In the genomic region with DNA sequence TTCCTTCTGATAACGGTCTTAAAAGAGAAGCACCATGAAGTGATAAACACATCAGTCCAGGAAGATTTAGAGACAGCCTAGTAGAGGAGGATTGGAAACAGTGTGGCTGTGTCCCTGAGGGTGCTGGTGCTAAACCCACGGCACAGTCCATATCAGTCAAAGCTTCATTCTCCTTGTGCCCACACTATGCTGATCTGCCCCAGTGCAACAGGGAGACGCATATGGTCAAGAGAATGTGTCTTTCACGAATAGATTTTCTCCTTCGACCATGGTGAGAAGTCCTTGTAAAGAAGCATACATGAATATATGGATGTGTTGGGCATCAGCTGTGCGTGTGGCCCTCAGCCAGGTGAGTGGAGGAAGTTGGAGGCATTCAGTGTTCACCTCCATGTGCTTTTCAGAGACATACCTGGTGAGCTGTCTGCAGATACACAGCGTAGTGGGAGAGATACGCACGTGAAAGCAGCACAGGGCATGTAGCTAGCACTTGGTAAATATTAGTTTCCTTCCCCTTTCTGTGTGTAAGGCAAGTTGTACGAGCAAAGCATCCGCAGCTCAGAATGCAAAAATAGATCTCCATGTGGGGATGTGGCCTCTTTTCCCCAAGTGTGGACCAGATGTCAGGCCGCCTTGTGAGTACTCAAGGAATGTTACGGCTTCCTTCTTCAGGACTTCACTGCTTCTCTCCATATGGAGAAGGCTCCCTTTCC, we compare ENCODE assay signal across 1 cellular context.
TF ChIP-seq lines count a peak whose summit lies in the region.

No MANE protein-coding gene starts in this region.

TF ChIP-seq in HepG2, 621 proteins besides CTCF, POLR2A, EP300 and RAD21 (continued from another document and continues in another):
- TF ChIP-seq, protein P1, sequence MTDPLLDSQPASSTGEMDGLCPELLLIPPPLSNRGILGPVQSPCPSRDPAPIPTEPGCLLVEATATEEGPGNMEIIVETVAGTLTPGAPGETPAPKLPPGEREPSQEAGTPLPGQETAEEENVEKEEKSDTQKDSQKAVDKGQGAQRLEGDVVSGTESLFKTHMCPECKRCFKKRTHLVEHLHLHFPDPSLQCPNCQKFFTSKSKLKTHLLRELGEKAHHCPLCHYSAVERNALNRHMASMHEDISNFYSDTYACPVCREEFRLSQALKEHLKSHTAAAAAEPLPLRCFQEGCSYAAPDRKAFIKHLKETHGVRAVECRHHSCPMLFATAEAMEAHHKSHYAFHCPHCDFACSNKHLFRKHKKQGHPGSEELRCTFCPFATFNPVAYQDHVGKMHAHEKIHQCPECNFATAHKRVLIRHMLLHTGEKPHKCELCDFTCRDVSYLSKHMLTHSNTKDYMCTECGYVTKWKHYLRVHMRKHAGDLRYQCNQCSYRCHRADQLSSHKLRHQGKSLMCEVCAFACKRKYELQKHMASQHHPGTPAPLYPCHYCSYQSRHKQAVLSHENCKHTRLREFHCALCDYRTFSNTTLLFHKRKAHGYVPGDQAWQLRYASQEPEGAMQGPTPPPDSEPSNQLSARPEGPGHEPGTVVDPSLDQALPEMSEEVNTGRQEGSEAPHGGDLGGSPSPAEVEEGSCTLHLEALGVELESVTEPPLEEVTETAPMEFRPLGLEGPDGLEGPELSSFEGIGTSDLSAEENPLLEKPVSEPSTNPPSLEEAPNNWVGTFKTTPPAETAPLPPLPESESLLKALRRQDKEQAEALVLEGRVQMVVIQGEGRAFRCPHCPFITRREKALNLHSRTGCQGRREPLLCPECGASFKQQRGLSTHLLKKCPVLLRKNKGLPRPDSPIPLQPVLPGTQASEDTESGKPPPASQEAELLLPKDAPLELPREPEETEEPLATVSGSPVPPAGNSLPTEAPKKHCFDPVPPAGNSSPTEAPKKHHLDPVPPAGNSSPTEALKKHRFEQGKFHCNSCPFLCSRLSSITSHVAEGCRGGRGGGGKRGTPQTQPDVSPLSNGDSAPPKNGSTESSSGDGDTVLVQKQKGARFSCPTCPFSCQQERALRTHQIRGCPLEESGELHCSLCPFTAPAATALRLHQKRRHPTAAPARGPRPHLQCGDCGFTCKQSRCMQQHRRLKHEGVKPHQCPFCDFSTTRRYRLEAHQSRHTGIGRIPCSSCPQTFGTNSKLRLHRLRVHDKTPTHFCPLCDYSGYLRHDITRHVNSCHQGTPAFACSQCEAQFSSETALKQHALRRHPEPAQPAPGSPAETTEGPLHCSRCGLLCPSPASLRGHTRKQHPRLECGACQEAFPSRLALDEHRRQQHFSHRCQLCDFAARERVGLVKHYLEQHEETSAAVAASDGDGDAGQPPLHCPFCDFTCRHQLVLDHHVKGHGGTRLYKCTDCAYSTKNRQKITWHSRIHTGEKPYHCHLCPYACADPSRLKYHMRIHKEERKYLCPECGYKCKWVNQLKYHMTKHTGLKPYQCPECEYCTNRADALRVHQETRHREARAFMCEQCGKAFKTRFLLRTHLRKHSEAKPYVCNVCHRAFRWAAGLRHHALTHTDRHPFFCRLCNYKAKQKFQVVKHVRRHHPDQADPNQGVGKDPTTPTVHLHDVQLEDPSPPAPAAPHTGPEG (CRISPR knock-in tag; IDR thresholded peaks at IDR 0.05): no peak
- TF ChIP-seq ZNF776 (CRISPR knock-in tag; IDR thresholded peaks at IDR 0.05) (0 out of 2 replicates have a peak, but pooled peaks have one; percentile 23), ZNF788 (CRISPR knock-in tag; IDR thresholded peaks at IDR 0.05; ENCODE audit: borderline replicate concordance) (0 out of 2 replicates have a peak, but pooled peaks have one; percentile 18), CCDC6 (CRISPR knock-in tag; IDR thresholded peaks at IDR 0.05) (0 out of 2 replicates have a peak, but pooled peaks have one; percentile 7), ZFP36L1 (CRISPR knock-in tag; IDR thresholded peaks at IDR 0.05) (peak; percentile 19; the same call in 1 of the 2 replicates), SALL1 (CRISPR knock-in tag; IDR thresholded peaks at IDR 0.05) (peak; percentile 34; the same call in 1 of the 2 replicates), ZNF431 (CRISPR knock-in tag; IDR thresholded peaks at IDR 0.05; ENCODE audit: borderline replicate concordance, low read depth) (peak; percentile 48; the same call in 1 of the 2 replicates), POLR2AphosphoS2 (IDR thresholded peaks at IDR 0.05; ENCODE audit: low read depth, low read length) (peak; percentile 63; the same call in 1 of the 2 replicates), GATA4 (IDR thresholded peaks at IDR 0.05; ENCODE audit: borderline replicate concordance, low read depth) (0 out of 2 replicates have a peak, but pooled peaks have one; percentile 6), MEF2D (CRISPR knock-in tag; IDR thresholded peaks at IDR 0.05) (0 out of 2 replicates have a peak, but pooled peaks have one; percentile 16), TBX2 (CRISPR knock-in tag; IDR thresholded peaks at IDR 0.05; ENCODE audit: borderline replicate concordance) (no peak), AGO2 (optimal IDR thresholded peaks at IDR 0.05; ENCODE audit: low read depth, low read length) (peak; percentile 63), ZSCAN30 (CRISPR knock-in tag; IDR thresholded peaks at IDR 0.05) (0 out of 2 replicates have a peak, but pooled peaks have one; percentile 58), ZNF772 (CRISPR knock-in tag; IDR thresholded peaks at IDR 0.05) (0 out of 2 replicates have a peak, but pooled peaks have one; percentile 32), NONO (IDR thresholded peaks at IDR 0.05) (no peak), NONO (CRISPR knock-in tag; conservative IDR thresholded peaks at IDR 0.05) (0 out of 2 replicates have a peak, but pooled peaks have one; percentile 39), ZC3H13 (CRISPR knock-in tag; IDR thresholded peaks at IDR 0.05) (peak; percentile 42; the same call in 1 of the 2 replicates), SOX6 (IDR thresholded peaks at IDR 0.05) (no peak), SOX6 (CRISPR knock-in tag; IDR thresholded peaks at IDR 0.05) (peak; percentile 40; the same call in 1 of the 2 replicates), KDM5B (CRISPR knock-in tag; IDR thresholded peaks at IDR 0.05; ENCODE audit: borderline replicate concordance) (0 out of 2 replicates have a peak, but pooled peaks have one; percentile 26), ZNF232 (CRISPR knock-in tag; IDR thresholded peaks at IDR 0.05; ENCODE audit: borderline replicate concordance) (0 out of 2 replicates have a peak, but pooled peaks have one; percentile 33), TEAD2 (CRISPR knock-in tag; IDR thresholded peaks at IDR 0.05) (no peak), POLR2G (IDR thresholded peaks at IDR 0.05; ENCODE audit: low read depth, low read length) (peak; percentile 53), ZC3H4 (CRISPR knock-in tag; IDR thresholded peaks at IDR 0.05; ENCODE audit: borderline replicate concordance) (peak; percentile 84), ZSCAN21 (CRISPR knock-in tag; IDR thresholded peaks at IDR 0.05; ENCODE audit: borderline replicate concordance) (peak; percentile 47; the same call in 1 of the 2 replicates), ZNF766 (CRISPR knock-in tag; IDR thresholded peaks at IDR 0.05; ENCODE audit: borderline replicate concordance) (peak; percentile 73; the same call in 1 of the 2 replicates), POLR2AphosphoS5 (IDR thresholded peaks at IDR 0.05; ENCODE audit: low read depth, low read length) (no peak; the same call in 1 of the 2 replicates), SRSF4 (IDR thresholded peaks at IDR 0.05; ENCODE audit: low read depth, low read length, poor library complexity, severe bottlenecking) (no peak), GLI4 (CRISPR knock-in tag; IDR thresholded peaks at IDR 0.05; ENCODE audit: borderline replicate concordance) (0 out of 2 replicates have a peak, but pooled peaks have one; percentile 14), MIER2 (CRISPR knock-in tag; IDR thresholded peaks at IDR 0.05) (0 out of 2 replicates have a peak, but pooled peaks have one; percentile 3), ZSCAN20 (CRISPR knock-in tag; IDR thresholded peaks at IDR 0.05; ENCODE audit: borderline replicate concordance) (no peak)
- TF ChIP-seq, protein P2, sequence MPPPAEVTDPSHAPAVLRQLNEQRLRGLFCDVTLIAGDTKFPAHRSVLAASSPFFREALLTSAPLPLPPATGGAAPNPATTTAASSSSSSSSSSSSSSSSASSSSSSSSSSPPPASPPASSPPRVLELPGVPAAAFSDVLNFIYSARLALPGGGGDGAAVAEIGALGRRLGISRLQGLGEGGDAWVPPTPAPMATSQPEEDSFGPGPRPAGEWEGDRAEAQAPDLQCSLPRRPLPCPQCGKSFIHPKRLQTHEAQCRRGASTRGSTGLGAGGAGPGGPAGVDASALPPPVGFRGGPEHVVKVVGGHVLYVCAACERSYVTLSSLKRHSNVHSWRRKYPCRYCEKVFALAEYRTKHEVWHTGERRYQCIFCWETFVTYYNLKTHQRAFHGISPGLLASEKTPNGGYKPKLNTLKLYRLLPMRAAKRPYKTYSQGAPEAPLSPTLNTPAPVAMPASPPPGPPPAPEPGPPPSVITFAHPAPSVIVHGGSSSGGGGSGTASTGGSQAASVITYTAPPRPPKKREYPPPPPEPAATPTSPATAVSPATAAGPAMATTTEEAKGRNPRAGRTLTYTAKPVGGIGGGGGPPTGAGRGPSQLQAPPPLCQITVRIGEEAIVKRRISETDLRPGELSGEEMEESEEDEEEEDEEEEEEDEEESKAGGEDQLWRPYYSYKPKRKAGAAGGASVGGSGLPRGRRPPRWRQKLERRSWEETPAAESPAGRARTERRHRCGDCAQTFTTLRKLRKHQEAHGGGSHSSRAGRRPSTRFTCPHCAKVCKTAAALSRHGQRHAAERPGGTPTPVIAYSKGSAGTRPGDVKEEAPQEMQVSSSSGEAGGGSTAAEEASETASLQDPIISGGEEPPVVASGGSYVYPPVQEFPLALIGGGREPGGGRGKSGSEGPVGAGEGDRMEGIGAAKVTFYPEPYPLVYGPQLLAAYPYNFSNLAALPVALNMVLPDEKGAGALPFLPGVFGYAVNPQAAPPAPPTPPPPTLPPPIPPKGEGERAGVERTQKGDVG (CRISPR knock-in tag; IDR thresholded peaks at IDR 0.05; ENCODE audit: borderline replicate concordance): 0 out of 2 replicates have a peak, but pooled peaks have one; percentile 36
- TF ChIP-seq, protein P3, sequence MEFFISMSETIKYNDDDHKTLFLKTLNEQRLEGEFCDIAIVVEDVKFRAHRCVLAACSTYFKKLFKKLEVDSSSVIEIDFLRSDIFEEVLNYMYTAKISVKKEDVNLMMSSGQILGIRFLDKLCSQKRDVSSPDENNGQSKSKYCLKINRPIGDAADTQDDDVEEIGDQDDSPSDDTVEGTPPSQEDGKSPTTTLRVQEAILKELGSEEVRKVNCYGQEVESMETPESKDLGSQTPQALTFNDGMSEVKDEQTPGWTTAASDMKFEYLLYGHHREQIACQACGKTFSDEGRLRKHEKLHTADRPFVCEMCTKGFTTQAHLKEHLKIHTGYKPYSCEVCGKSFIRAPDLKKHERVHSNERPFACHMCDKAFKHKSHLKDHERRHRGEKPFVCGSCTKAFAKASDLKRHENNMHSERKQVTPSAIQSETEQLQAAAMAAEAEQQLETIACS (CRISPR knock-in tag; IDR thresholded peaks at IDR 0.05): no peak
- TF ChIP-seq, protein P4, sequence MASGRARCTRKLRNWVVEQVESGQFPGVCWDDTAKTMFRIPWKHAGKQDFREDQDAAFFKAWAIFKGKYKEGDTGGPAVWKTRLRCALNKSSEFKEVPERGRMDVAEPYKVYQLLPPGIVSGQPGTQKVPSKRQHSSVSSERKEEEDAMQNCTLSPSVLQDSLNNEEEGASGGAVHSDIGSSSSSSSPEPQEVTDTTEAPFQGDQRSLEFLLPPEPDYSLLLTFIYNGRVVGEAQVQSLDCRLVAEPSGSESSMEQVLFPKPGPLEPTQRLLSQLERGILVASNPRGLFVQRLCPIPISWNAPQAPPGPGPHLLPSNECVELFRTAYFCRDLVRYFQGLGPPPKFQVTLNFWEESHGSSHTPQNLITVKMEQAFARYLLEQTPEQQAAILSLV (CRISPR knock-in tag; IDR thresholded peaks at IDR 0.05; ENCODE audit: borderline replicate concordance): no peak
- TF ChIP-seq, protein P5, sequence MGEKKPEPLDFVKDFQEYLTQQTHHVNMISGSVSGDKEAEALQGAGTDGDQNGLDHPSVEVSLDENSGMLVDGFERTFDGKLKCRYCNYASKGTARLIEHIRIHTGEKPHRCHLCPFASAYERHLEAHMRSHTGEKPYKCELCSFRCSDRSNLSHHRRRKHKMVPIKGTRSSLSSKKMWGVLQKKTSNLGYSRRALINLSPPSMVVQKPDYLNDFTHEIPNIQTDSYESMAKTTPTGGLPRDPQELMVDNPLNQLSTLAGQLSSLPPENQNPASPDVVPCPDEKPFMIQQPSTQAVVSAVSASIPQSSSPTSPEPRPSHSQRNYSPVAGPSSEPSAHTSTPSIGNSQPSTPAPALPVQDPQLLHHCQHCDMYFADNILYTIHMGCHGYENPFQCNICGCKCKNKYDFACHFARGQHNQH (CRISPR knock-in tag; IDR thresholded peaks at IDR 0.05): 0 out of 2 replicates have a peak, but pooled peaks have one; percentile 20
- TF ChIP-seq, protein P6, sequence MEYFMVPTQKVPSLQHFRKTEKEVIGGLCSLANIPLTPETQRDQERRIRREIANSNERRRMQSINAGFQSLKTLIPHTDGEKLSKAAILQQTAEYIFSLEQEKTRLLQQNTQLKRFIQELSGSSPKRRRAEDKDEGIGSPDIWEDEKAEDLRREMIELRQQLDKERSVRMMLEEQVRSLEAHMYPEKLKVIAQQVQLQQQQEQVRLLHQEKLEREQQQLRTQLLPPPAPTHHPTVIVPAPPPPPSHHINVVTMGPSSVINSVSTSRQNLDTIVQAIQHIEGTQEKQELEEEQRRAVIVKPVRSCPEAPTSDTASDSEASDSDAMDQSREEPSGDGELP (IDR thresholded peaks at IDR 0.05; ENCODE audit: borderline replicate concordance, low read depth): peak; percentile 48; the same call in 1 of the 2 replicates
- TF ChIP-seq, protein P7, sequence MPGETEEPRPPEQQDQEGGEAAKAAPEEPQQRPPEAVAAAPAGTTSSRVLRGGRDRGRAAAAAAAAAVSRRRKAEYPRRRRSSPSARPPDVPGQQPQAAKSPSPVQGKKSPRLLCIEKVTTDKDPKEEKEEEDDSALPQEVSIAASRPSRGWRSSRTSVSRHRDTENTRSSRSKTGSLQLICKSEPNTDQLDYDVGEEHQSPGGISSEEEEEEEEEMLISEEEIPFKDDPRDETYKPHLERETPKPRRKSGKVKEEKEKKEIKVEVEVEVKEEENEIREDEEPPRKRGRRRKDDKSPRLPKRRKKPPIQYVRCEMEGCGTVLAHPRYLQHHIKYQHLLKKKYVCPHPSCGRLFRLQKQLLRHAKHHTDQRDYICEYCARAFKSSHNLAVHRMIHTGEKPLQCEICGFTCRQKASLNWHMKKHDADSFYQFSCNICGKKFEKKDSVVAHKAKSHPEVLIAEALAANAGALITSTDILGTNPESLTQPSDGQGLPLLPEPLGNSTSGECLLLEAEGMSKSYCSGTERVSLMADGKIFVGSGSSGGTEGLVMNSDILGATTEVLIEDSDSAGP (CRISPR knock-in tag; IDR thresholded peaks at IDR 0.05; ENCODE audit: borderline replicate concordance): 0 out of 2 replicates have a peak, but pooled peaks have one; percentile 46
- TF ChIP-seq, protein P8, sequence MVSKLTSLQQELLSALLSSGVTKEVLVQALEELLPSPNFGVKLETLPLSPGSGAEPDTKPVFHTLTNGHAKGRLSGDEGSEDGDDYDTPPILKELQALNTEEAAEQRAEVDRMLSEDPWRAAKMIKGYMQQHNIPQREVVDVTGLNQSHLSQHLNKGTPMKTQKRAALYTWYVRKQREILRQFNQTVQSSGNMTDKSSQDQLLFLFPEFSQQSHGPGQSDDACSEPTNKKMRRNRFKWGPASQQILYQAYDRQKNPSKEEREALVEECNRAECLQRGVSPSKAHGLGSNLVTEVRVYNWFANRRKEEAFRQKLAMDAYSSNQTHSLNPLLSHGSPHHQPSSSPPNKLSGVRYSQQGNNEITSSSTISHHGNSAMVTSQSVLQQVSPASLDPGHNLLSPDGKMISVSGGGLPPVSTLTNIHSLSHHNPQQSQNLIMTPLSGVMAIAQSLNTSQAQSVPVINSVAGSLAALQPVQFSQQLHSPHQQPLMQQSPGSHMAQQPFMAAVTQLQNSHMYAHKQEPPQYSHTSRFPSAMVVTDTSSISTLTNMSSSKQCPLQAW (CRISPR knock-in tag; IDR thresholded peaks at IDR 0.05): no peak; the same call in 1 of the 2 replicates
